In genomic region chr6:2245103-2245953, GRCh38 we compare ENCODE assay signal across 8 cellular contexts. TPM values are rescaled to one million over a fixed set of nuclear protein-coding genes. Genes with fewer than 3 reads are reported as not detected.
DNase-seq lines count a peak whose midpoint lies in the region; ATAC-seq and TF ChIP-seq lines count a peak whose summit lies in the region.

Gene GMDS, minus strand, starts transcription at chr6:2245605.

- H3K27me3 ChIP-seq in BE2C (no peaks in the 10 kb centered on the region), left lung (no peaks in the 10 kb centered on the region)

- peak within 1 kb of the TSS; percentile 88 to 96 for H3K27ac ChIP-seq in coronary artery
- peak within 1 kb of the TSS; percentile 85 to 87 for H3K27ac ChIP-seq in left lung

- TF ChIP-seq POLR2A in GM19099 (IDR thresholded peaks at IDR 0.05; ENCODE audit: extremely low read depth, insufficient read length, low read depth), result peak; percentile 89

- DNase-seq in BE2C, result peak; percentile 90
- DNase-seq in NCI-H526 (lab: John Stamatoyannopoulos, UW), result peak; percentile 19 to 93
- peak; percentile 76 for DNase-seq in activated CD4-positive, alpha-beta T cell treated with anti-CD3 and anti-CD28 coated beads, Interleukin-2, amount 50 U/mL, for 1 hour
- DNase-seq in coronary artery (ENCODE audit: low spot score), result peak; percentile 91
- peak; percentile 91 to 97 for DNase-seq in left lung
- DNase-seq in stimulated activated CD4-positive, alpha-beta T cell treated with anti-CD3 and anti-CD28 coated beads, Interleukin-2, amount 100 ng/mL, for 4 hours (ENCODE audit: low read depth), result peak; percentile 74

- ATAC-seq in HG03354 (IDR thresholded peaks at IDR 0.05; ENCODE audit: poor library complexity, severe bottlenecking, unreplicated experiment) (peak; percentile 94), left lung (peak; percentile 99)

- H3K9me3 ChIP-seq in BE2C (no peaks in the 10 kb centered on the region), left lung (no peaks in the 10 kb centered on the region)

- H3K4me1 ChIP-seq in BE2C, result peaks cover 4% of the 10 kb centered on the region
- H3K4me1 ChIP-seq in left lung, result peaks cover 5 to 26% of the 10 kb centered on the region in 2 donors

- no peaks in the 10 kb centered on the region for H3K36me3 ChIP-seq in BE2C
- H3K36me3 ChIP-seq in left lung, result peaks cover 0 to 16% of the 10 kb centered on the region in 2 donors

- intact Hi-C loops in left lung (cut with DNase I), result no loop called here

- H3K4me3 ChIP-seq in BE2C (ENCODE audit: low read depth, low read length) (peak within 1 kb of the TSS; percentile 82), coronary artery (peak within 1 kb of the TSS; percentile 98), left lung (peak within 1 kb of the TSS; percentile 74 to 96)

- TF ChIP-seq CTCF in BE2C (IDR thresholded peaks at IDR 0.05; ENCODE audit: low read depth, low read length), result no peak
- no peak for TF ChIP-seq CTCF in coronary artery (IDR thresholded peaks at IDR 0.05)
- peak in 1 of 2 donors; percentile 13 for TF ChIP-seq CTCF in left lung (IDR thresholded peaks at IDR 0.05)

RNA-seq across cellular contexts. Expression of gene GMDS, which starts in this region (rescaled TPM):
- polyA plus RNA-seq in BE2C (2012; ENCODE audit: insufficient read depth, insufficient read length, low read depth), result 10.1 TPM
- 10 to 100 TPM; 16.5 to 23.5 TPM for total RNA-seq in left lung

Comparison
In these comparisons a context has a peak if more than half of its experiments do, and no peak if none do; other contexts are left out.
1. Peak in every context shown above with its lines: DNase-seq, ATAC-seq, H3K4me3 ChIP-seq and H3K27ac ChIP-seq.